ENCODE assay signal across 8 cellular contexts in genomic region chr10:24483701-24484100, GRCh38.
A peak's percentile ranks its signal among the peaks of the same experiment; 100 is the strongest.
DNase-seq lines count a peak whose midpoint lies in the region.

No MANE protein-coding gene starts in this region.

- H3K36me3 ChIP-seq in H7 (replicated peaks; ENCODE audit: control insufficient read depth, insufficient read depth, low read length), result no peaks in the 10 kb centered on the region; the same call in 1 of the 2 replicates

- no peaks in the 10 kb centered on the region for H3K27me3 ChIP-seq in H7 (ENCODE audit: control insufficient read depth, insufficient read depth, low read length)

- H3K4me3 ChIP-seq in H7 (ENCODE audit: insufficient read depth, low read depth, low read length), result no peak overlapping the region

- peak; percentile 81 for DNase-seq in GM03348 (ENCODE audit: low spot score)
- DNase-seq in H7, result peak; percentile 35
- peak; percentile 82 for DNase-seq in M059J (ENCODE audit: low read depth)
- peak; percentile 36 for DNase-seq in amniotic stem cell (lab: John Stamatoyannopoulos, UW)
- peak; percentile 4 to 26 for DNase-seq in lung microvascular endothelial cell (ENCODE audit: low read depth in 2 of 2)
- DNase-seq in NCI-H446 (lab: John Stamatoyannopoulos, UW), result no peak
- no peak for DNase-seq in dedifferentiated amniotic fluid mesenchymal stem cell (ENCODE audit: extremely low spot score)
- no peak for DNase-seq in NAMALWA (ENCODE audit: low spot score)

Comparison
In these comparisons a context has a peak if more than half of its experiments do, and no peak if none do; other contexts are left out.
1. DNase-seq: peak in GM03348 (single experiment), H7 (single experiment), M059J (single experiment), amniotic stem cell (single experiment) and lung microvascular endothelial cell (2 of 2); none in NCI-H446 (0 of 2), dedifferentiated amniotic fluid mesenchymal stem cell (single experiment) and NAMALWA (single experiment).